2 cellular contexts compared by ENCODE assay signal in genomic region chr15:28396022-28396421, GRCh38. TPM values are rescaled to one million over a fixed set of nuclear protein-coding genes. Genes with fewer than 3 reads are reported as not detected.
"Had no signal": no experiment of that assay in that cellular context is flagged by ENCODE, and none has a peak within 500 bp of the region (broad histone marks: within the 10 kb centered on the region; RNA-seq: fewer than 3 reads in every experiment).

No MANE protein-coding gene starts in this region.

RNA-seq across cellular contexts. Expression of gene GOLGA8F, which starts 17.6 kb away (rescaled TPM):
- total RNA-seq: G401, GM12878 had no signal
- polyA plus RNA-seq: GM12878 had no signal

RNA-seq across cellular contexts. Expression of gene GOLGA6L24, which starts 38.1 kb away (rescaled TPM):
- total RNA-seq: G401, GM12878 had no signal
- polyA plus RNA-seq: GM12878 had no signal
